Comparison of ENCODE assay signal across 8 cellular contexts in the genomic region with DNA sequence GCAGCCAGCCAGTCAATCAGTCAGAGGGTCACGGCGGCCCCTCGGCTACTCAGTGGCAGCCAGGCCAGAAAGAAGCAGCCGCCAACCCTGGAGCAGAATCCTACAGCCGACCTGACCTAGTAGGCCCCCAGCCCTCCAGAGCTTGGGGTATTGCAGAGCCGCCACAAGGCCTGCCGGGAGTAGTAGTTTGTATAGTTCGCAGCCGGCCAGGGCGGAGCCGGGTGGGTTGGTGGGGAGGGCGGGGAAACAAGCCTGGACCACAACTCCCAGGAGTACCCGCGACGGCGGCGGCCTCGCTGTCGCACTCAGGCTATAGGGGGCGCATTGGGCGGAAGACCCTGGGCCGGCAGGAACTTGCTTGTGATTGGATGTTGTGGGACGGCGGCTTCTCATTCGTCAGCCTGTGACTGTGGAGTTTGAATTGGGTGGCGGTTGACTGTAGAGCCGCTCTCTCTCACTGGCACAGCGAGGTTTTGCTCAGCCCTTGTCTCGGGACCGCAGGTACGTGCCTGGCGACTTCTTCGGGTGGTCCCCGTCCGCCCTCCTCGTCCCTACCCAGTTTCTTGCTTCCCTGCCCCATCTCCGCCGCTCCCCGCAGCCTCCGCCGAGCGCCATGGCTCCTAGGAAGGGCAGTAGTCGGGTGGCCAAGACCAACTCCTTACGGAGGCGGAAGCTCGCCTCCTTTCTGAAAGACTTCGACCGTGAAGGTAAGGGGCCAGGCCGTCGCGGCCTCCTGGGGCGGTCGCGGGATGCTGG. TPM values are rescaled to one million over a fixed set of nuclear protein-coding genes. Genes with fewer than 3 reads are reported as not detected.
DNase-seq lines count a peak whose midpoint lies in the region; ATAC-seq lines count a peak whose summit lies in the region.

Gene CDCA8, plus strand, starts transcription at position 439 of the 756 bp plus-strand sequence. Its CDS starts 175 bp downstream, at position 614.

- DNase-seq in CD1c-positive myeloid dendritic cell (ENCODE audit: extremely low spot score) (peak; percentile 98), NCI-H748 (lab: John Stamatoyannopoulos, UW; ENCODE audit: unreplicated experiment) (peak; percentile 94), dedifferentiated amniotic fluid mesenchymal stem cell (ENCODE audit: extremely low spot score) (peak; percentile 96), left lobe of liver (ENCODE audit: low spot score) (peak; percentile 99)
- peak; percentile 98 for DNase-seq in activated CD4-positive, alpha-beta T cell treated with anti-CD3 and anti-CD28 coated beads, Interleukin-2, amount 50 U/mL, for 1 hour
- DNase-seq in stimulated activated CD4-positive, alpha-beta T cell treated with anti-CD3 and anti-CD28 coated beads, Interleukin-2, amount 100 ng/mL, for 4 hours (ENCODE audit: low read depth): peak; percentile 98

- ATAC-seq in GM19372 (IDR thresholded peaks at IDR 0.05; ENCODE audit: low read depth, unreplicated experiment) (peak; percentile 82), HG03558 (IDR thresholded peaks at IDR 0.05; ENCODE audit: extremely low read depth, unreplicated experiment) (peak; percentile 70), left lobe of liver (peak; percentile 92)

RNA-seq across cellular contexts. Expression of gene CDCA8, which starts in this region (rescaled TPM):
- 0.55 TPM for total RNA-seq in left lobe of liver

Comparison
In these comparisons a context has a peak if more than half of its experiments do, and no peak if none do; other contexts are left out.
1. Peak in every context shown above with its lines: DNase-seq and ATAC-seq.
2. Peak in DNase-seq and ATAC-seq in left lobe of liver; RNA of the gene not detected or under 1 TPM.